In the genomic region with DNA sequence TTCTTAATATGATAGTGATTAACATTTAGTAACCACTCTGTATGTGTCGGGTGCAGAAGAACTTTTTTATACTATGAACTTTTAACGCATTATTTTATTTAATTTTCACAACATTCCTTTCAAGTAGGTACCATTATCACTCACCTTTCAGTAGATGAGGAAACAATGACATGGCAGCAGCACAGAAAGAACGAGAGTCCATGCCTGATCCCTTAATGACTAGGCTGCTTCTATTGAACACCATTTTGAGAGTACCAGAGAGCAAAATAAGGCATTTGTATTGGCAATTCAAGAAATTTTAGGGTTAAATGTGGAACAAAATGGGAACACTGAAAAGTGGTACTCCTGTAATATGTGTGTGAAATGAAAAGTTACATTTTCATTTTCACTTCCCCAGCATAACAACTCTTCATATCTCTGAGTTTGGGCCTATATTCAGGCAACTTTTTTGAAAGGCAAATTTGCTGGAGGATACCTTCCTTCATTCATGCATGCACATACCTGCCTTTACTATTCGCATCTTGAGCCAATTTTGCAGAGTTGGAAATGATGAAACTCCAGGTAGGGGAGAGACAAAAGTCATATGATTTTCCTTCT, we compare ENCODE assay signal across 10 cellular contexts. TPM values are rescaled to one million over a fixed set of nuclear protein-coding genes. Genes with fewer than 3 reads are reported as not detected.
DNase-seq lines count a peak whose midpoint lies in the region; ATAC-seq and TF ChIP-seq lines count a peak whose summit lies in the region.
"Had no signal": no experiment of that assay in that cellular context is flagged by ENCODE, and none has a peak within 500 bp of the region (broad histone marks: within the 10 kb centered on the region; RNA-seq: fewer than 3 reads in every experiment).

No MANE protein-coding gene starts in this region.

- DNase-seq in stimulated activated CD4-positive, alpha-beta T cell treated with anti-CD3 and anti-CD28 coated beads, Interleukin-1b, Interleukin-23, amount 100 ng/mL, for 48 hours, result peak; percentile 14
- no peak for DNase-seq in stimulated activated CD4-positive, alpha-beta T cell treated with anti-CD3 and anti-CD28 coated beads, Interleukin-2, amount 100 ng/mL, for 24 hours
- no peak for DNase-seq in activated CD4-positive, CD25-positive, alpha-beta regulatory T cell (lab: John Stamatoyannopoulos, UW)
- DNase-seq in head of caudate nucleus (no peak), A172 (ENCODE audit: low spot score) (no peak), GM10266 (ENCODE audit: extremely low spot score) (no peak)
- DNase-seq: anterior cingulate cortex, NCI-H1092 had no signal

- intact Hi-C loops in head of caudate nucleus (cut with DNase I), result no loop called here

- TF ChIP-seq CTCF in GM10266 (IDR thresholded peaks at IDR 0.05; ENCODE audit: control insufficient read depth, insufficient read depth, low read depth, missing control alignments), result no peak

- ATAC-seq in HG02623 (IDR thresholded peaks at IDR 0.05; ENCODE audit: unreplicated experiment) (peak; percentile 78), HG03520 (IDR thresholded peaks at IDR 0.05; ENCODE audit: unreplicated experiment) (peak; percentile 54)

RNA-seq across cellular contexts. Expression of a gene that starts 12.8 kb away (rescaled TPM):
- total RNA-seq in A172 (2014; rRNA removed; shearing (Covaris generic)), result not detected in 2 replicates
